ENCODE assay signal across 7 cellular contexts in genomic region chr12:109404841-109405240, GRCh38. TPM values are rescaled to one million over a fixed set of nuclear protein-coding genes. Genes with fewer than 3 reads are reported as not detected.
"Had no signal": no experiment of that assay in that cellular context is flagged by ENCODE, and none has a peak within 500 bp of the region (broad histone marks: within the 10 kb centered on the region; RNA-seq: fewer than 3 reads in every experiment).

No MANE protein-coding gene starts in this region.

RNA-seq across cellular contexts. Expression of gene MYO1H, which starts 57.1 kb away (rescaled TPM):
- total RNA-seq: PC-3, PC-9, Peyer's patch, RPMI7951, SJCRH30, SJSA1 had no signal
- polyA plus RNA-seq: SK-N-SH had no signal
